ENCODE assay signal across 8 cellular contexts in genomic region chr3:169660709-169661566, GRCh38. TPM values are rescaled to one million over a fixed set of nuclear protein-coding genes. Genes with fewer than 3 reads are reported as not detected.
DNase-seq lines count a peak whose midpoint lies in the region; ATAC-seq, FAIRE-seq and TF ChIP-seq lines count a peak whose summit lies in the region.

No MANE protein-coding gene starts in this region.

- peaks cover 92% of the 10 kb centered on the region for H3K27me3 ChIP-seq in CD4-positive, alpha-beta T cell (ENCODE audit: control insufficient read depth, insufficient read depth, low read length)
- H3K27me3 ChIP-seq in H1 (replicated peaks in 1 of 4; ENCODE audit: control insufficient read depth in 3 of 4, extremely low read depth in 1 of 4, insufficient read depth in 3 of 4, low read length in 3 of 4): peaks cover 35 to 78% (median 65%) of the 10 kb centered on the region in 4 experiments
- peaks cover 14 to 71% of the 10 kb centered on the region in 2 donors for H3K27me3 ChIP-seq in naive thymus-derived CD4-positive, alpha-beta T cell (ENCODE audit: control insufficient read depth in 2 of 2, insufficient read depth in 2 of 2, low read length in 2 of 2)

- no peak overlapping the region; the same call in 1 of the 2 replicates for H3K18ac ChIP-seq in H1 (ENCODE audit: extremely low read depth, low read length)

- H3K4me1 ChIP-seq in H1 (replicated peaks in 1 of 4; ENCODE audit: control insufficient read depth in 3 of 4, insufficient read depth in 4 of 4, low read length in 3 of 4): peaks cover 8 to 30% (median 21%) of the 10 kb centered on the region in 4 experiments
- H3K4me1 ChIP-seq in naive thymus-derived CD4-positive, alpha-beta T cell (ENCODE audit: control insufficient read depth in 2 of 2, insufficient read depth in 2 of 2, low read length in 2 of 2): peaks cover 18 to 33% of the 10 kb centered on the region in 2 donors

- H3K9me3 ChIP-seq in CD4-positive, alpha-beta T cell (ENCODE audit: control insufficient read depth, low read length): peaks cover 6% of the 10 kb centered on the region
- H3K9me3 ChIP-seq in H1 (ENCODE audit: insufficient read depth in 2 of 2, low read depth in 1 of 2, low read length in 1 of 2): no peaks in the 10 kb centered on the region
- peaks cover 0 to 6% (median 0%) of the 10 kb centered on the region in 3 experiments for H3K9me3 ChIP-seq in naive thymus-derived CD4-positive, alpha-beta T cell (ENCODE audit: control insufficient read depth in 2 of 3, low read length in 3 of 3)

- no peak overlapping the region for H3K23ac ChIP-seq in H1 (ENCODE audit: insufficient read length)

- no peak overlapping the region for H4K91ac ChIP-seq in H1 (replicated peaks; ENCODE audit: insufficient read length, low read length)

- peak overlapping the region; percentile 33 for H2BK120ac ChIP-seq in H1 (replicated peaks; ENCODE audit: low read depth, low read length)

- H3K79me1 ChIP-seq in H1 (ENCODE audit: low read depth, low read length): peaks cover 2% of the 10 kb centered on the region; the same call in 1 of the 2 replicates

- FAIRE-seq in H1 (lab: Jason Lieb, UNC) (no peak), HTR-8/SVneo (lab: Jason Lieb, UNC) (no peak)

- H3K4ac ChIP-seq in H1 (replicated peaks; ENCODE audit: insufficient read length, low read depth, low read length): no peak overlapping the region

- no peak overlapping the region for H4K8ac ChIP-seq in H1 (ENCODE audit: extremely low read depth, insufficient read depth, low read length)

- no peak overlapping the region for H2BK5ac ChIP-seq in H1 (ENCODE audit: low read depth, low read length)

- H3K36me3 Mint-ChIP-seq in CD4-positive, alpha-beta T cell (ENCODE audit: low read depth): peaks cover 5% of the 10 kb centered on the region
- peaks cover 0 to 7% (median 0%) of the 10 kb centered on the region in 5 donors for H3K36me3 Mint-ChIP-seq in naive thymus-derived CD4-positive, alpha-beta T cell

- no peak for TF ChIP-seq CTCF in CD4-positive, alpha-beta T cell (IDR thresholded peaks at IDR 0.05)
- no peak for TF ChIP-seq CTCF in H1 (IDR thresholded peaks at IDR 0.05; ENCODE audit: control extremely low read depth in 1 of 3, insufficient read depth in 1 of 3, low read depth in 1 of 3, low read length in 3 of 3)

- intact Hi-C loops in CD4-positive, alpha-beta T cell (cut with DNase I, micrococcal nuclease): loop anchor here in 1 of 2 experiments (10.0 kb wide), 1 partner anchor 516 kb away; no protein-coding TSS in a partner anchor
- intact Hi-C loops in naive thymus-derived CD4-positive, alpha-beta T cell (cut with micrococcal nuclease): loop anchor here (1.0 to 10.0 kb wide), 5 partner anchors 7 to 796 kb away; partner anchors contain the start of genes ACTRT3 (in 1 of the 2) and TERC (in 1 of the 2)

- peaks cover 50% of the 10 kb centered on the region for H3K4me1 Mint-ChIP-seq in CD4-positive, alpha-beta T cell (ENCODE audit: low read depth)
- peaks cover 29 to 60% (median 41%) of the 10 kb centered on the region in 7 donors for H3K4me1 Mint-ChIP-seq in naive thymus-derived CD4-positive, alpha-beta T cell

- no peak for TF ChIP-seq EP300 in H1 (IDR thresholded peaks at IDR 0.05; ENCODE audit: borderline replicate concordance in 1 of 2, low read depth in 2 of 2, low read length in 2 of 2)

- H3K27ac ChIP-seq in CD4-positive, alpha-beta T cell (ENCODE audit: low read depth, low read length): no peak overlapping the region
- no peak overlapping the region for H3K27ac ChIP-seq in H1 (ENCODE audit: low read depth, low read length)
- H3K27ac ChIP-seq in naive thymus-derived CD4-positive, alpha-beta T cell (ENCODE audit: low read depth, low read length): no peak overlapping the region

- H3K79me2 ChIP-seq in H1 (ENCODE audit: control insufficient read depth in 1 of 2, insufficient read depth in 2 of 2, low read length in 2 of 2): no peaks in the 10 kb centered on the region

- no peak for DNase-seq in CD4-positive, alpha-beta T cell
- DNase-seq in NOMO-1 treated with DMSO at 0.1 percent for 48 hours (lab: John Stamatoyannopoulos, UW; ENCODE audit: unreplicated experiment): peak; percentile 27
- peak in 1 of 2 experiments; percentile 52 for DNase-seq in H1 (ENCODE audit: low read depth in 1 of 2, low spot score in 2 of 2)
- DNase-seq in naive thymus-derived CD4-positive, alpha-beta T cell: peak in 1 of 9 donors; percentile 11
- no peak for DNase-seq in HTR-8/SVneo (ENCODE audit: insufficient read length, low spot score)
- no peak for DNase-seq in DMS153 treated with DMSO at 0.1 percent for 48 hours (lab: John Stamatoyannopoulos, UW; ENCODE audit: unreplicated experiment)
- no peak for DNase-seq in NCI-H1048 (lab: John Stamatoyannopoulos, UW)
- DNase-seq in NCI-H1092 treated with DMSO at 0.1 percent for 48 hours (lab: John Stamatoyannopoulos, UW): no peak

- CTCF ChIA-PET in CD4-positive, alpha-beta T cell (lab: Charles Lee): no interaction called here
- CTCF ChIA-PET in H1 (lab: Charles Lee; ENCODE audit: partially characterized antibody): interaction anchor here (0.9 to 2.6 kb wide), 13 partner anchors 8 to 1571 kb away, joined by 3 to 13 read pairs (median 4); no protein-coding TSS in a partner anchor
- CTCF ChIA-PET in naive thymus-derived CD4-positive, alpha-beta T cell (lab: Charles Lee): no interaction called here

- no peak overlapping the region for H3K56ac ChIP-seq in H1 (replicated peaks; ENCODE audit: insufficient read length, low read depth, low read length)

- 0 out of 2 replicates have a peak overlapping the region, but pooled peaks have one; percentile 84 for H2BK12ac ChIP-seq in H1 (ENCODE audit: low read depth, low read length)

- H2AFZ ChIP-seq in H1 (ENCODE audit: low read length): no peak overlapping the region

- H4K5ac ChIP-seq in H1 (ENCODE audit: insufficient read length, low read depth, low read length): no peak overlapping the region

- POLR2A ChIA-PET in CD4-positive, alpha-beta T cell (lab: Charles Lee): no interaction called here
- POLR2A ChIA-PET in H1 (lab: Charles Lee; ENCODE audit: partially characterized antibody): interaction anchor here (1.2 kb wide), 1 partner anchor 513 kb away, joined by 4 read pairs; no protein-coding TSS in a partner anchor
- POLR2A ChIA-PET in naive thymus-derived CD4-positive, alpha-beta T cell (lab: Charles Lee): no interaction called here

- H2BK15ac ChIP-seq in H1 (ENCODE audit: low read length): no peak overlapping the region

- no peak overlapping the region for H2AK5ac ChIP-seq in H1 (ENCODE audit: low read depth, low read length)

- WGBS in H1 (ENCODE audit: extremely low coverage in 1 of 2, insufficient coverage in 1 of 2, insufficient read length in 1 of 2, insufficient replicate concordance in 2 of 2, low coverage in 1 of 2, low lambda C conversion rate in 2 of 2, missing lambda C conversion rate in 1 of 2), 2 experiments: 3% methylated on average over 32 of the region's 32 CpGs; no CpG with 5 or more reads in 1 of the 2 experiments

- H3K14ac ChIP-seq in H1 (ENCODE audit: insufficient read length): no peak overlapping the region

- no peaks in the 10 kb centered on the region for H3K9me3 Mint-ChIP-seq in CD4-positive, alpha-beta T cell
- peaks cover 0 to 30% (median 6%) of the 10 kb centered on the region in 11 donors for H3K9me3 Mint-ChIP-seq in naive thymus-derived CD4-positive, alpha-beta T cell

- H3K4me3 Mint-ChIP-seq in CD4-positive, alpha-beta T cell: peak overlapping the region; percentile 88
- H3K4me3 Mint-ChIP-seq in naive thymus-derived CD4-positive, alpha-beta T cell: peak overlapping the region; percentile 78 to 92 (median 85)

- peaks cover 28% of the 10 kb centered on the region for H3K23me2 ChIP-seq in H1 (ENCODE audit: low read depth, low read length)

- no peak for ATAC-seq in CD4-positive, alpha-beta T cell (ENCODE audit: poor library complexity)
- no peak for ATAC-seq in naive thymus-derived CD4-positive, alpha-beta T cell

- no peak overlapping the region for H3K27ac Mint-ChIP-seq in CD4-positive, alpha-beta T cell
- peak overlapping the region in 4 of 9 donors; percentile 3 to 65 (median 20) for H3K27ac Mint-ChIP-seq in naive thymus-derived CD4-positive, alpha-beta T cell

- TF ChIP-seq POLR2A in H1 (IDR thresholded peaks at IDR 0.05; ENCODE audit: control extremely low read depth in 1 of 2, low read depth in 2 of 2, low read length in 2 of 2): no peak

- peak overlapping the region; percentile 66 to 79 (median 74); a peak in 7 of 8 replicates for H3K4me3 ChIP-seq in H1 (ENCODE audit: extremely low read depth in 1 of 4, insufficient read depth in 2 of 4, low read depth in 3 of 4, low read length in 4 of 4)
- peak overlapping the region; percentile 60 for H3K4me3 ChIP-seq in naive thymus-derived CD4-positive, alpha-beta T cell (ENCODE audit: low read length)

- H4K20me1 ChIP-seq in H1 (replicated peaks in 1 of 2; ENCODE audit: control insufficient read depth in 1 of 2, insufficient read depth in 2 of 2, low read length in 2 of 2): peaks cover 0 to 10% of the 10 kb centered on the region in 2 experiments

- H3K9ac ChIP-seq in H1 (replicated peaks in 1 of 4; ENCODE audit: extremely low read depth in 1 of 4, low read depth in 3 of 4, low read length in 3 of 4): peak overlapping the region in 1 of 4 experiments; percentile 24; a peak in 1 of 7 replicates

- H3K36me3 ChIP-seq in H1 (ENCODE audit: control insufficient read depth in 2 of 4, insufficient read depth in 4 of 4, low read length in 3 of 4): no peaks in the 10 kb centered on the region
- H3K36me3 ChIP-seq in naive thymus-derived CD4-positive, alpha-beta T cell (ENCODE audit: control insufficient read depth in 2 of 3, insufficient read depth in 3 of 3, low read length in 3 of 3): no peaks in the 10 kb centered on the region

- no peak overlapping the region for H2BK20ac ChIP-seq in H1 (ENCODE audit: low read length)

- peak overlapping the region; percentile 97 to 100 for H3K4me2 ChIP-seq in H1 (ENCODE audit: insufficient read depth in 1 of 2, low read depth in 2 of 2, low read length in 2 of 2)

- peaks cover 96% of the 10 kb centered on the region for H3K27me3 Mint-ChIP-seq in CD4-positive, alpha-beta T cell
- H3K27me3 Mint-ChIP-seq in naive thymus-derived CD4-positive, alpha-beta T cell: peaks cover 78 to 91% (median 81%) of the 10 kb centered on the region in 5 donors

- TF ChIP-seq RAD21 in H1 (IDR thresholded peaks at IDR 0.05 in 1 of 2, conservative IDR thresholded peaks at IDR 0.05 in 1 of 2; ENCODE audit: low read depth in 2 of 2, low read length in 2 of 2): no peak

RNA-seq across cellular contexts. Expression of gene MECOM, which starts 2.6 kb away (rescaled TPM):
- total RNA-seq in CD4-positive, alpha-beta T cell: not detected
- total RNA-seq in H1 (2021; fragmentation: NEBNext Ultra II Directional; extraction: Animal tissue kit (Norgen Biotek cat#: 25700)): 0.69 and 0.78 TPM in 2 replicates
- 0.03 and 0.11 TPM in 2 replicates for polyA plus RNA-seq in H1 (2011; rRNA removed)
- polyA plus RNA-seq in H1 (2011; cell fraction: cytosol; rRNA removed): 0.26 TPM
- 0.21 TPM for polyA plus RNA-seq in H1 (2011; cell fraction: nucleus; rRNA removed)
- polyA plus RNA-seq in H1 (2012, experiment 1 of 2): 0.09 to 1.1 TPM (median 0.18 TPM) in 4 replicates
- polyA plus RNA-seq in H1 (2012, experiment 2 of 2): not detected
- polyA plus RNA-seq in H1 (2013, experiment 1 of 2): 0.18 TPM
- 0.11 TPM for polyA plus RNA-seq in H1 (2013, experiment 2 of 2)
- polyA minus RNA-seq in H1 (2011; rRNA and poly(A)+ RNA removed): 0.07 and 1.1 TPM in 2 replicates
- polyA minus RNA-seq in H1 (2011; cell fraction: cytosol; rRNA and poly(A)+ RNA removed): not detected
- 0.30 TPM for polyA minus RNA-seq in H1 (2011; cell fraction: nucleus; rRNA and poly(A)+ RNA removed)
- total RNA-seq in naive thymus-derived CD4-positive, alpha-beta T cell: under 1 TPM in 1 of 5 experiments, not detected in 4; 0.42 TPM
- polyA plus RNA-seq in naive thymus-derived CD4-positive, alpha-beta T cell: not detected
